In the genomic region with DNA sequence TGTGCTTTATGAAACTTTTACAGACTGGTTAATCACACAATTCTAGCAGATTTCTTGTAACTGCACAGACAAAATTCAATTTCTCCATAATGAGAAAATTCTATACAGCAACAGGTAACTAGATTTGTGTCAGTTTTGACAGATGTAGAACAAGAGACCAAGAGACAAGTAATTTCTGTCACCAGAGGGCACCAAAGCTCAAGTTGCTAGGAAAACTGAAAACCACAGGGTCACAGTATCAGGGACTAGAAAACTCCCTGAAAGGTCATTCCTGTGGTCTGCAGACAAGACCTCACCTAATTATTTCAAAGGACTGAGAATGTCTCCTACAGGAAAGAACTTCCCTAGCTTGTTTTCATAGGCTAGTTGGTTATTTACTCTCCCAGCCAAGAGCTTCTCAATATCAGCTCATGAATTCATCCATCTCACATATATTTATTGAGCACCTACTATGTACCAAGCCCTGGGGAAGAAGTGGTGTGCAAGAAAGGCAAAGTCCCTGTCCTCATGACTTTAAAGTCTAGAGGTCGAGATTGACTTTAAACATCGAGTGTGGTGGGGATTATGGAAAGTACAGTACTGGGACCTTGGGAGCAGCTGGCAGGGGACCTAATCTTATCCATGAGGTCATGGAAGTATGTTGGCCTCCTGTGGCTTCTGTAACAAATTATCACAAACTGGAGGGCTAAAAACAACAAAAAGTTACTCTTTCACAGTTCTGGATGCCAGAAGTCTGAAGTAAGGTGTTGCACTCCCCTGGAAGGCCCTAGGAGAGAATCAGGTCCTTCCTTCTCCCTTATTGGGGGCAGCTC, we compare ENCODE assay signal across 8 cellular contexts. TPM values are rescaled to one million over a fixed set of nuclear protein-coding genes. Genes with fewer than 3 reads are reported as not detected.
A peak's percentile ranks its signal among the peaks of the same experiment; 100 is the strongest.
DNase-seq lines count a peak whose midpoint lies in the region; ATAC-seq and TF ChIP-seq lines count a peak whose summit lies in the region.
"Had no signal": no experiment of that assay in that cellular context is flagged by ENCODE, and none has a peak within 500 bp of the region (broad histone marks: within the 10 kb centered on the region; RNA-seq: fewer than 3 reads in every experiment).

No MANE protein-coding gene starts in this region.

- DNase-seq in DMS153 (lab: John Stamatoyannopoulos, UW) (peak; percentile 39), HAP-1 (ENCODE audit: low spot score in 2 of 2) (peak; percentile 74 to 75), NCI-H345 treated with DMSO at 0.1 percent for 48 hours (lab: John Stamatoyannopoulos, UW; ENCODE audit: unreplicated experiment) (peak; percentile 26), amniotic epithelial cell (ENCODE audit: low read depth) (peak; percentile 79), right cardiac atrium (no peak), smooth muscle cell (lab: John Stamatoyannopoulos, UW; ENCODE audit: unreplicated experiment) (no peak)

- intact Hi-C loops in right cardiac atrium (cut with DNase I) = loop anchor here in 2 of 4 donors (2.0 kb wide), 2 partner anchors 47 to 49 kb away; no protein-coding TSS in a partner anchor

- no peak overlapping the region for H3K9ac ChIP-seq in smooth muscle cell (ENCODE audit: low read depth)

- ATAC-seq in right cardiac atrium = peak; percentile 43 to 58
- ATAC-seq in HG03521 (IDR thresholded peaks at IDR 0.05; ENCODE audit: unreplicated experiment) = no peak

- no peak overlapping the region for H3K4me2 ChIP-seq in smooth muscle cell

- H3K4me3 ChIP-seq in HAP-1 (no peak overlapping the region), right cardiac atrium (ENCODE audit: low read length) (no peak overlapping the region), smooth muscle cell (no peak overlapping the region)
- H3K4me3 ChIP-seq: skin epidermis had no signal

- TF ChIP-seq CTCF in smooth muscle cell (IDR thresholded peaks at IDR 0.05; ENCODE audit: borderline replicate concordance, insufficient read depth, poor library complexity, severe bottlenecking) = peak; percentile 64

- in situ Hi-C loops in HAP-1 (cut with MboI; ENCODE audit: low sequenced_read_pairs) = loop anchor here (10.0 kb wide), 1 partner anchor 51 kb away; no protein-coding TSS in a partner anchor

- no peak overlapping the region for H3K27ac ChIP-seq in right cardiac atrium (ENCODE audit: low read length)
- H3K27ac ChIP-seq in smooth muscle cell (ENCODE audit: low read depth) = no peak overlapping the region
- H3K27ac ChIP-seq: skin epidermis had no signal

- H3K9me3 ChIP-seq in HAP-1 = no peaks in the 10 kb centered on the region
- H3K9me3 ChIP-seq in right cardiac atrium (ENCODE audit: control insufficient read depth, low read length) = no peaks in the 10 kb centered on the region
- no peaks in the 10 kb centered on the region for H3K9me3 ChIP-seq in smooth muscle cell (replicated peaks; ENCODE audit: low read depth)

- peaks cover 38% of the 10 kb centered on the region for H3K4me1 ChIP-seq in HAP-1
- no peaks in the 10 kb centered on the region for H3K4me1 ChIP-seq in right cardiac atrium (ENCODE audit: control insufficient read depth, insufficient read depth, low read length)
- H3K4me1 ChIP-seq in smooth muscle cell (ENCODE audit: low read depth) = peaks cover 11% of the 10 kb centered on the region

- WGBS in right cardiac atrium = 32% methylated on average over 2 of the region's 2 CpGs
- WGBS in smooth muscle cell (ENCODE audit: low lambda C conversion rate) = 20% methylated on average over 2 of the region's 2 CpGs

- no peak overlapping the region for H2AFZ ChIP-seq in smooth muscle cell (ENCODE audit: low read depth)

- no peaks in the 10 kb centered on the region for H3K79me2 ChIP-seq in smooth muscle cell (ENCODE audit: low read depth)

- H3F3A ChIP-seq in smooth muscle cell (ENCODE audit: low read depth) = peaks cover 17% of the 10 kb centered on the region

- H3K36me3 ChIP-seq in HAP-1 (replicated peaks) (no peaks in the 10 kb centered on the region), smooth muscle cell (ENCODE audit: low read depth) (no peaks in the 10 kb centered on the region)

- no peaks in the 10 kb centered on the region for H4K20me1 ChIP-seq in smooth muscle cell (ENCODE audit: low read depth)

- no peaks in the 10 kb centered on the region for H3K27me3 ChIP-seq in HAP-1 (ENCODE audit: low read depth)
- no peaks in the 10 kb centered on the region for H3K27me3 ChIP-seq in right cardiac atrium (ENCODE audit: control insufficient read depth, insufficient read depth)
- no peaks in the 10 kb centered on the region for H3K27me3 ChIP-seq in smooth muscle cell (ENCODE audit: low read depth)

RNA-seq across cellular contexts. Expression of gene SETD7, which starts 47.8 kb away (rescaled TPM):
- total RNA-seq in right cardiac atrium (10 to 100 TPM; 51.6 to 61.9 (median 57.5) TPM), smooth muscle cell (34.2 and 39.3 TPM in 2 replicates)
- polyA plus RNA-seq in right cardiac atrium (17.8 TPM), smooth muscle cell (8.5 and 10.2 TPM in 2 replicates)

Comparison
In these comparisons a context has a peak if more than half of its experiments do, and no peak if none do; other contexts are left out.
1. DNase-seq: peak in DMS153 (single experiment), HAP-1 (2 of 2), NCI-H345 treated with DMSO at 0.1 percent for 48 hours (single experiment) and amniotic epithelial cell (single experiment); none in right cardiac atrium (0 of 3) and smooth muscle cell (single experiment).